ENCODE assay signal across 14 cellular contexts in the genomic region with DNA sequence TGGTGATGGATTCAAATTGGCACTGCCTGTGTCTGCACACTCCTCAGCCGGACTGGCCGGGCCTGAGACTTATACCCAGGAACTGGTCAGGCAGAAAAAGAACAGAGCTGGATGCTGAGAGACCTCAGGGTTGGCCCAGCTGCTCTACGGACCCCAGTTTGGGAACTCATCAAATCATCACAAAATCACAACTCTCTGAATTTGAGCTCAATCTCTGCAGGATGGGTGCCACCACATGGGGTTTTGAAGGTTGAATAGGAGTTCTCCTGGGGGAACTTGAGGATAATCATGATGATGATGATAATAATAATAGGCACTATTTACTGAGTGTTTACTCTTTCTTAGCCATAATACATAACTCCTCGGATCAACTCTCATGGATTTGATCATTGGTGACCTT. TPM values are rescaled to one million over a fixed set of nuclear protein-coding genes. Genes with fewer than 3 reads are reported as not detected.
"Had no signal": no experiment of that assay in that cellular context is flagged by ENCODE, and none has a peak within 500 bp of the region (broad histone marks: within the 10 kb centered on the region; RNA-seq: fewer than 3 reads in every experiment).

No MANE protein-coding gene starts in this region.

RNA-seq across cellular contexts. Expression of a gene that starts 1.0 kb away (rescaled TPM):
- total RNA-seq: activated B cell treated with CpG ODN at 0.5 μM for 24 hours; activated CD4-positive, alpha-beta memory T cell treated with anti-CD3 and anti-CD28 coated beads for 36 hours; activated CD4-positive, alpha-beta memory T cell treated with anti-CD3 and anti-CD28 coated beads, Interleukin-2, amount 10 ng/mL, durations not matched to agents 7 days and 5 days; activated CD4-positive, alpha-beta T cell treated with anti-CD3 and anti-CD28 coated beads for 36 hours; activated CD4-positive, alpha-beta T cell treated with anti-CD3 and anti-CD28 coated beads, Interleukin-2, amount 10 ng/mL, durations not matched to agents 24 days and 14 days; activated CD4-positive, alpha-beta T cell treated with anti-CD3 and anti-CD28 coated beads, Interleukin-2, amount 10 ng/mL, durations not matched to agents 7 days and 5 days; activated CD8-positive, alpha-beta memory T cell treated with anti-CD3 and anti-CD28 coated beads for 36 hours; activated CD8-positive, alpha-beta memory T cell treated with anti-CD3 and anti-CD28 coated beads, Interleukin-2, amount 10 ng/mL, durations not matched to agents 7 days and 5 days; activated CD8-positive, alpha-beta T cell treated with anti-CD3 and anti-CD28 coated beads for 36 hours; activated CD8-positive, alpha-beta T cell treated with anti-CD3 and anti-CD28 coated beads, Interleukin-2, amount 10 ng/mL, durations not matched to agents 7 days and 5 days; T-helper 1 cell treated with Interleukin-12 subunit alpha and Interleukin-12 subunit beta and Interleukin-4 antibody, amounts not matched to agents 30 ng/mL and 1 ng/mL, for 36 hours; T-helper 17 cell; T-helper 2 cell treated with Interferon-gamma antibody and Interleukin-4, amounts not matched to agents 100 ng/mL and 5 ng/mL, for 36 hours had no signal

RNA-seq across cellular contexts. Expression of a gene that starts 6.0 kb away (rescaled TPM):
- total RNA-seq: activated B cell treated with CpG ODN at 0.5 μM for 24 hours; activated CD4-positive, alpha-beta memory T cell treated with anti-CD3 and anti-CD28 coated beads for 36 hours; activated CD4-positive, alpha-beta memory T cell treated with anti-CD3 and anti-CD28 coated beads, Interleukin-2, amount 10 ng/mL, durations not matched to agents 7 days and 5 days; activated CD4-positive, alpha-beta T cell treated with anti-CD3 and anti-CD28 coated beads for 36 hours; activated CD4-positive, alpha-beta T cell treated with anti-CD3 and anti-CD28 coated beads, Interleukin-2, amount 10 ng/mL, durations not matched to agents 24 days and 14 days; activated CD4-positive, alpha-beta T cell treated with anti-CD3 and anti-CD28 coated beads, Interleukin-2, amount 10 ng/mL, durations not matched to agents 7 days and 5 days; activated CD8-positive, alpha-beta memory T cell treated with anti-CD3 and anti-CD28 coated beads for 36 hours; activated CD8-positive, alpha-beta memory T cell treated with anti-CD3 and anti-CD28 coated beads, Interleukin-2, amount 10 ng/mL, durations not matched to agents 7 days and 5 days; activated CD8-positive, alpha-beta T cell treated with anti-CD3 and anti-CD28 coated beads for 36 hours; activated CD8-positive, alpha-beta T cell treated with anti-CD3 and anti-CD28 coated beads, Interleukin-2, amount 10 ng/mL, durations not matched to agents 7 days and 5 days; T-helper 1 cell treated with Interleukin-12 subunit alpha and Interleukin-12 subunit beta and Interleukin-4 antibody, amounts not matched to agents 30 ng/mL and 1 ng/mL, for 36 hours; T-helper 17 cell; T-helper 2 cell treated with Interferon-gamma antibody and Interleukin-4, amounts not matched to agents 100 ng/mL and 5 ng/mL, for 36 hours; WTC11 had no signal

RNA-seq across cellular contexts. Expression of a gene that starts 6.2 kb away (rescaled TPM):
- total RNA-seq: activated B cell treated with CpG ODN at 0.5 μM for 24 hours; activated CD4-positive, alpha-beta memory T cell treated with anti-CD3 and anti-CD28 coated beads for 36 hours; activated CD4-positive, alpha-beta memory T cell treated with anti-CD3 and anti-CD28 coated beads, Interleukin-2, amount 10 ng/mL, durations not matched to agents 7 days and 5 days; activated CD4-positive, alpha-beta T cell treated with anti-CD3 and anti-CD28 coated beads for 36 hours; activated CD4-positive, alpha-beta T cell treated with anti-CD3 and anti-CD28 coated beads, Interleukin-2, amount 10 ng/mL, durations not matched to agents 24 days and 14 days; activated CD4-positive, alpha-beta T cell treated with anti-CD3 and anti-CD28 coated beads, Interleukin-2, amount 10 ng/mL, durations not matched to agents 7 days and 5 days; activated CD8-positive, alpha-beta memory T cell treated with anti-CD3 and anti-CD28 coated beads for 36 hours; activated CD8-positive, alpha-beta memory T cell treated with anti-CD3 and anti-CD28 coated beads, Interleukin-2, amount 10 ng/mL, durations not matched to agents 7 days and 5 days; activated CD8-positive, alpha-beta T cell treated with anti-CD3 and anti-CD28 coated beads for 36 hours; activated CD8-positive, alpha-beta T cell treated with anti-CD3 and anti-CD28 coated beads, Interleukin-2, amount 10 ng/mL, durations not matched to agents 7 days and 5 days; T-helper 1 cell treated with Interleukin-12 subunit alpha and Interleukin-12 subunit beta and Interleukin-4 antibody, amounts not matched to agents 30 ng/mL and 1 ng/mL, for 36 hours; T-helper 17 cell; T-helper 2 cell treated with Interferon-gamma antibody and Interleukin-4, amounts not matched to agents 100 ng/mL and 5 ng/mL, for 36 hours had no signal

RNA-seq across cellular contexts. Expression of a gene that starts 11.0 kb away (rescaled TPM):
- total RNA-seq: activated B cell treated with CpG ODN at 0.5 μM for 24 hours; activated CD4-positive, alpha-beta memory T cell treated with anti-CD3 and anti-CD28 coated beads for 36 hours; activated CD4-positive, alpha-beta memory T cell treated with anti-CD3 and anti-CD28 coated beads, Interleukin-2, amount 10 ng/mL, durations not matched to agents 7 days and 5 days; activated CD4-positive, alpha-beta T cell treated with anti-CD3 and anti-CD28 coated beads, Interleukin-2, amount 10 ng/mL, durations not matched to agents 24 days and 14 days; activated CD8-positive, alpha-beta memory T cell treated with anti-CD3 and anti-CD28 coated beads for 36 hours; activated CD8-positive, alpha-beta memory T cell treated with anti-CD3 and anti-CD28 coated beads, Interleukin-2, amount 10 ng/mL, durations not matched to agents 7 days and 5 days; activated CD8-positive, alpha-beta T cell treated with anti-CD3 and anti-CD28 coated beads for 36 hours; activated CD8-positive, alpha-beta T cell treated with anti-CD3 and anti-CD28 coated beads, Interleukin-2, amount 10 ng/mL, durations not matched to agents 7 days and 5 days; T-helper 1 cell treated with Interleukin-12 subunit alpha and Interleukin-12 subunit beta and Interleukin-4 antibody, amounts not matched to agents 30 ng/mL and 1 ng/mL, for 36 hours; T-helper 17 cell; T-helper 2 cell treated with Interferon-gamma antibody and Interleukin-4, amounts not matched to agents 100 ng/mL and 5 ng/mL, for 36 hours; WTC11 had no signal

RNA-seq across cellular contexts. Expression of a gene that starts 14.9 kb away (rescaled TPM):
- total RNA-seq: activated B cell treated with CpG ODN at 0.5 μM for 24 hours; activated CD4-positive, alpha-beta memory T cell treated with anti-CD3 and anti-CD28 coated beads for 36 hours; activated CD4-positive, alpha-beta memory T cell treated with anti-CD3 and anti-CD28 coated beads, Interleukin-2, amount 10 ng/mL, durations not matched to agents 7 days and 5 days; activated CD4-positive, alpha-beta T cell treated with anti-CD3 and anti-CD28 coated beads, Interleukin-2, amount 10 ng/mL, durations not matched to agents 24 days and 14 days; activated CD4-positive, alpha-beta T cell treated with anti-CD3 and anti-CD28 coated beads, Interleukin-2, amount 10 ng/mL, durations not matched to agents 7 days and 5 days; activated CD8-positive, alpha-beta memory T cell treated with anti-CD3 and anti-CD28 coated beads for 36 hours; activated CD8-positive, alpha-beta memory T cell treated with anti-CD3 and anti-CD28 coated beads, Interleukin-2, amount 10 ng/mL, durations not matched to agents 7 days and 5 days; activated CD8-positive, alpha-beta T cell treated with anti-CD3 and anti-CD28 coated beads for 36 hours; activated CD8-positive, alpha-beta T cell treated with anti-CD3 and anti-CD28 coated beads, Interleukin-2, amount 10 ng/mL, durations not matched to agents 7 days and 5 days; T-helper 1 cell treated with Interleukin-12 subunit alpha and Interleukin-12 subunit beta and Interleukin-4 antibody, amounts not matched to agents 30 ng/mL and 1 ng/mL, for 36 hours; T-helper 17 cell; T-helper 2 cell treated with Interferon-gamma antibody and Interleukin-4, amounts not matched to agents 100 ng/mL and 5 ng/mL, for 36 hours had no signal
